Comparison of ENCODE assay signal across 1 cellular context in the genomic region with DNA sequence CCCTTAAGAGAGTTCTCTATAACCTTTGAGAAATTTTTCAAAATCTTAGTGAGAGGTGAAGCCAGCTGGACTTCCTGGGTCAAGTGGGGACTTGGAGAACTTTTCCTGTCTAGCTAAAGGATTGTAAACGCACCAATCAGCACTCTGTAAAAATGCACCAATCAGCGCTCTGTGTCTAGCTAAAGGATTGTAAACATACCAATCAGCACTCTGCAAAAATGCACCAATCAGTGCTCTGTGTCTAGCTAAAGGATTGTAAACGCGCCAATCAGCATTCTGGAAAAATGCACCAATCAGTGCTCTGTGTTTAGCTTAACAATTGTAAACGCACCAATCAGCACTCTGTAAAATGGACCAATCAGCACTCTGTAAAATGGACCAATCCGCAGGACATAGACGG. TPM values are rescaled to one million over a fixed set of nuclear protein-coding genes. Genes with fewer than 3 reads are reported as not detected.
"Had no signal": no experiment of that assay in that cellular context is flagged by ENCODE, and none has a peak within 500 bp of the region (broad histone marks: within the 10 kb centered on the region; RNA-seq: fewer than 3 reads in every experiment).

No MANE protein-coding gene starts in this region.

RNA-seq across cellular contexts. Expression of gene DNAAF4, which starts 21.0 kb away (rescaled TPM):
- total RNA-seq: vagina had no signal
